29 cellular contexts compared by ENCODE assay signal in the genomic region with DNA sequence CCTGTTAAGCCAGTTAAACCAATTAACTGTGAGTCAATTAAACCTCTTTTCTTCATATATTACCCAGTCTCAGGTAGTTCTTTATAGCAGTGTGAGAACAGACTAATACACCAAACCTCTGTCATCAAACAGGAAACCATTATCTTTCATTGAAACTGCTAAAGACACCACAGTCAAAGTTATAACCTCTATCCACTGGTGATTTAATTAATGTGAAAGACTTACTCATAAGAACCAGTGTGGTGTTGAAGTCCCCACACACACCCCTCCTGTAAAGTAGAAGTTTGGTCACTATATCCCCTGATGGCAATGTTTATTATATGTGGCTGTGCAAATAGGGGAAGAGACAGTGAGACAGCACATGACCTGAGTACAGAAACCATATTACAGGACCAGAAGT.
"Had no signal": no experiment of that assay in that cellular context is flagged by ENCODE, and none has a peak within 500 bp of the region (broad histone marks: within the 10 kb centered on the region; RNA-seq: fewer than 3 reads in every experiment).

No MANE protein-coding gene starts in this region.

- H3K4me1 ChIP-seq: stomach, suprapubic skin, testis, thyroid gland, tibial nerve, transverse colon, upper lobe of left lung, upper lobe of right lung, uterus, vagina had no signal

- H3K4me3 Mint-ChIP-seq: stimulated activated effector memory CD8-positive, alpha-beta T cell treated with anti-CD3 and anti-CD28 coated beads, Interleukin-12 subunit alpha, Interleukin-12 subunit beta, amount 100 ng/mL, for 72 hours; stimulated activated memory B cell treated with anti-CD40 and anti-IgM and Interleukin-4, amounts not matched to agents 10 μg/mL and 1 μg/mL and 100 μg/mL, for 72 hours; stimulated activated naive B cell treated with anti-CD40 and anti-IgM and Interleukin-4, amounts not matched to agents 10 μg/mL and 1 μg/mL and 100 μg/mL, for 72 hours; stimulated activated naive CD8-positive, alpha-beta T cell treated with anti-CD3 and anti-CD28 coated beads, Interleukin-15, amount 100 ng/mL, for 72 hours; stimulated activated naive CD8-positive, alpha-beta T cell treated with anti-CD3 and anti-CD28 coated beads, Interleukin-15, Interleukin-2, amounts not matched to agents 100 ng/mL and 50 ng/mL, for 24 hours; type B pancreatic cell had no signal

- H3K27ac ChIP-seq: stomach, suprapubic skin, testis, thoracic aorta, thyroid gland, tibial artery, tibial nerve, transverse colon, upper lobe of left lung, upper lobe of right lung, uterus, vagina had no signal

- H3K27me3 Mint-ChIP-seq: stimulated activated memory B cell treated with anti-CD40 and anti-IgM and Interleukin-4, amounts not matched to agents 10 μg/mL and 1 μg/mL and 100 μg/mL, for 72 hours; stimulated activated naive B cell treated with anti-CD40 and anti-IgM and Interleukin-4, amounts not matched to agents 10 μg/mL and 1 μg/mL and 100 μg/mL, for 72 hours; stimulated activated naive CD8-positive, alpha-beta T cell treated with anti-CD3 and anti-CD28 coated beads, Interleukin-15, amount 100 ng/mL, for 72 hours; stimulated activated naive CD8-positive, alpha-beta T cell treated with anti-CD3 and anti-CD28 coated beads, Interleukin-15, Interleukin-2, amounts not matched to agents 100 ng/mL and 50 ng/mL, for 24 hours; type B pancreatic cell had no signal

- H3K36me3 Mint-ChIP-seq: stimulated activated effector memory CD8-positive, alpha-beta T cell treated with anti-CD3 and anti-CD28 coated beads, Interleukin-12 subunit alpha, Interleukin-12 subunit beta, amount 100 ng/mL, for 72 hours; stimulated activated memory B cell treated with anti-CD40 and anti-IgM and Interleukin-4, amounts not matched to agents 10 μg/mL and 1 μg/mL and 100 μg/mL, for 72 hours; stimulated activated naive B cell treated with anti-CD40 and anti-IgM and Interleukin-4, amounts not matched to agents 10 μg/mL and 1 μg/mL and 100 μg/mL, for 72 hours had no signal

- H3K36me3 ChIP-seq: stomach, suprapubic skin, thoracic aorta, thyroid gland, tibial artery, tibial nerve, transverse colon, upper lobe of left lung, upper lobe of right lung, uterus, vagina had no signal

- ATAC-seq: stimulated activated effector memory CD8-positive, alpha-beta T cell treated with anti-CD3 and anti-CD28 coated beads, Interleukin-12 subunit alpha, Interleukin-12 subunit beta, amount 100 ng/mL, for 72 hours; stimulated activated memory B cell treated with anti-CD40 and anti-IgM and Interleukin-4, amounts not matched to agents 10 μg/mL and 1 μg/mL and 100 μg/mL, for 72 hours; stimulated activated naive B cell treated with anti-CD40 and anti-IgM and Interleukin-4, amounts not matched to agents 10 μg/mL and 1 μg/mL and 100 μg/mL, for 72 hours; stimulated activated naive CD8-positive, alpha-beta T cell treated with anti-CD3 and anti-CD28 coated beads, Interleukin-15, amount 100 ng/mL, for 72 hours; stimulated activated naive CD8-positive, alpha-beta T cell treated with anti-CD3 and anti-CD28 coated beads, Interleukin-15, Interleukin-2, amounts not matched to agents 100 U/mL and 50 U/mL, for 24 hours; upper lobe of right lung had no signal

- H3K27ac Mint-ChIP-seq: stimulated activated effector memory CD8-positive, alpha-beta T cell treated with anti-CD3 and anti-CD28 coated beads, Interleukin-12 subunit alpha, Interleukin-12 subunit beta, amount 100 ng/mL, for 72 hours; stimulated activated memory B cell treated with anti-CD40 and anti-IgM and Interleukin-4, amounts not matched to agents 10 μg/mL and 1 μg/mL and 100 μg/mL, for 72 hours; stimulated activated naive B cell treated with anti-CD40 and anti-IgM and Interleukin-4, amounts not matched to agents 10 μg/mL and 1 μg/mL and 100 μg/mL, for 72 hours; stimulated activated naive CD8-positive, alpha-beta T cell treated with anti-CD3 and anti-CD28 coated beads, Interleukin-15, amount 100 ng/mL, for 72 hours; stimulated activated naive CD8-positive, alpha-beta T cell treated with anti-CD3 and anti-CD28 coated beads, Interleukin-15, Interleukin-2, amounts not matched to agents 100 ng/mL and 50 ng/mL, for 24 hours; type B pancreatic cell had no signal

- DNase-seq: stimulated activated CD4-positive, alpha-beta T cell treated with anti-CD3 and anti-CD28 coated beads, Interleukin-2, amount 100 ng/mL, for 48 hours; stimulated activated CD4-positive, alpha-beta T cell treated with anti-CD3 and anti-CD28 coated beads, Interleukin-4, amount 100 ng/mL, for 1 hour; stimulated activated CD4-positive, alpha-beta T cell treated with anti-CD3 and anti-CD28 coated beads, Interleukin-4, amount 100 ng/mL, for 24 hours; stimulated activated CD4-positive, alpha-beta T cell treated with anti-CD3 and anti-CD28 coated beads, Interleukin-4, amount 100 ng/mL, for 4 hours; stimulated activated CD8-positive, alpha-beta memory T cell treated with anti-CD3 and anti-CD28 coated beads, Interleukin-4, amount 100 ng/mL, for 48 hours; stimulated activated naive B cell treated with anti-CD40 and anti-IgM and Interleukin-4, amounts not matched to agents 10 μg/mL and 1 μg/mL and 100 μg/mL, for 72 hours; stimulated activated naive CD4-positive, alpha-beta T cell; stimulated activated naive CD4-positive, alpha-beta T cell treated with Interleukin-2 at 50 U/mL for 16 hours; stimulated activated naive CD8-positive, alpha-beta T cell treated with anti-CD3 and anti-CD28 coated beads, Interleukin-15, amount 100 ng/mL, for 72 hours; stimulated activated naive CD8-positive, alpha-beta T cell treated with anti-CD3 and anti-CD28 coated beads, Interleukin-15, Interleukin-2, amounts not matched to agents 100 U/mL and 50 U/mL, for 24 hours; stomach; substantia nigra; testis; thyroid gland; tibial artery; transverse colon; trophoblast cell; upper lobe of left lung; upper lobe of right lung; uterus had no signal

- H3K4me1 Mint-ChIP-seq: stimulated activated effector memory CD8-positive, alpha-beta T cell treated with anti-CD3 and anti-CD28 coated beads, Interleukin-12 subunit alpha, Interleukin-12 subunit beta, amount 100 ng/mL, for 72 hours; stimulated activated memory B cell treated with anti-CD40 and anti-IgM and Interleukin-4, amounts not matched to agents 10 μg/mL and 1 μg/mL and 100 μg/mL, for 72 hours; stimulated activated naive B cell treated with anti-CD40 and anti-IgM and Interleukin-4, amounts not matched to agents 10 μg/mL and 1 μg/mL and 100 μg/mL, for 72 hours; stimulated activated naive CD8-positive, alpha-beta T cell treated with anti-CD3 and anti-CD28 coated beads, Interleukin-15, amount 100 ng/mL, for 72 hours had no signal

- H3K4me3 ChIP-seq: stomach, suprapubic skin, testis, thoracic aorta, thyroid gland, tibial artery, tibial nerve, transverse colon, upper lobe of left lung, upper lobe of right lung, uterus, vagina had no signal

- H3K9me3 Mint-ChIP-seq: stimulated activated naive CD8-positive, alpha-beta T cell treated with anti-CD3 and anti-CD28 coated beads, Interleukin-15, Interleukin-2, amounts not matched to agents 100 ng/mL and 50 ng/mL, for 24 hours had no signal

- H3K27me3 ChIP-seq: stomach, suprapubic skin, testis, thyroid gland, tibial artery, tibial nerve, transverse colon, upper lobe of left lung, upper lobe of right lung, uterus, vagina had no signal

- FAIRE-seq: urothelium cell line had no signal
